10 cellular contexts compared by ENCODE assay signal in the genomic region with DNA sequence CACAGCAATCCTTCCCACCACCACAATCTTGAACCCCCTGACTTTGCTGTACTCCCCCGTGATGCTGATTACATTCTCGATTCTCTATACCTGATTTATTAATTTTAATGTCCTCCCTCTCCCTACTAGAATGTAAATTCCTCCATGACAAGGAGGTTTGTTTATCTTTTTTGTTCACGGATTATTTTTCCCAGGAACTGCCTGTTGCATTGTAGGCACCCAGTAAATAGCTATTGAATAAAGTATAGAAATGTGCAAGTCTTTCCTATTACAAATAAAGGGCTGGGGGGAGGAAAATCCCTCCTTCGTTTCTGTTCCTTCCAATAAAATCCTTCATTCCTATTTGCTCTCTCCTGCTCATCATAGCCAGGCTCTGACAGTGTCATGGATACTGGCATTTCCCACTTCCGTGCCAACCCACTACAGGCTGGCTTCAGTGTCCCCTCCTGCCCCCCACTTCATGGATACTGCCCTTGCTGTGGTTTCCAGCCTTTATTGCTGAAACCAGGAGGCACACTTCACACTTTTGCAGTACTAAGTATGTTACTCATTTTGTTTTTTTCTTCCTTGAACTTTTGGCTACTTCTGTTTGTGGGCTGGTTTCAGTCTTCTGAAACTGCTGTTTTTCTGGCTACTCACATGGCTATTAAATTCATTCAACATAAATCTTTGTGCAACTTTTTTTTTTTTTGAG. TPM values are rescaled to one million over a fixed set of nuclear protein-coding genes. Genes with fewer than 3 reads are reported as not detected.
DNase-seq lines count a peak whose midpoint lies in the region; ATAC-seq and TF ChIP-seq lines count a peak whose summit lies in the region.
"Had no signal": no experiment of that assay in that cellular context is flagged by ENCODE, and none has a peak within 500 bp of the region (broad histone marks: within the 10 kb centered on the region; RNA-seq: fewer than 3 reads in every experiment).

No MANE protein-coding gene starts in this region.

- no peaks in the 10 kb centered on the region for H3K9me3 ChIP-seq in SK-N-SH
- no peaks in the 10 kb centered on the region for H3K9me3 ChIP-seq in subcutaneous abdominal adipose tissue (ENCODE audit: control insufficient read depth in 5 of 5, low read length in 5 of 5)

- H3K4me1 ChIP-seq in SK-N-SH (ENCODE audit: control insufficient read depth in 1 of 2, insufficient read depth in 2 of 2, low read depth in 1 of 2, low read length in 1 of 2) (peaks cover 7 to 15% of the 10 kb centered on the region in 2 experiments; a peak in 3 of 4 replicates), subcutaneous abdominal adipose tissue (ENCODE audit: control insufficient read depth in 5 of 5, insufficient read depth in 5 of 5, low read length in 5 of 5) (peaks cover 11 to 49% (median 45%) of the 10 kb centered on the region in 5 donors)

- ATAC-seq in SK-N-SH treated with all-trans-retinoic acid at 6 μM for 48 hours (peak; percentile 68), GM19455 (IDR thresholded peaks at IDR 0.05; ENCODE audit: unreplicated experiment) (no peak), GM18858 (IDR thresholded peaks at IDR 0.05; ENCODE audit: unreplicated experiment) (no peak), esophagus mucosa (no peak)

- H3K4me3 ChIP-seq in SK-N-SH (ENCODE audit: low read depth in 2 of 2, low read length in 1 of 2) (no peak overlapping the region), subcutaneous abdominal adipose tissue (ENCODE audit: low read depth in 1 of 5, low read length in 5 of 5) (peak overlapping the region in 2 of 5 donors; percentile 4 to 50)

- no peak for TF ChIP-seq EP300 in SK-N-SH (IDR thresholded peaks at IDR 0.05; ENCODE audit: borderline replicate concordance in 1 of 2, low read depth in 1 of 2, low read length in 1 of 2)

- peaks cover 95% of the 10 kb centered on the region for H4K20me1 ChIP-seq in SK-N-SH (ENCODE audit: insufficient read depth)

- POLR2A ChIA-PET in SK-N-SH (lab: Yijun Ruan, JAX) = interaction anchor here (0.7 kb wide), 1 partner anchor 98 kb away, joined by 3 read pairs; no protein-coding TSS in a partner anchor

- no peak overlapping the region for H3K4me2 ChIP-seq in SK-N-SH

- 67% methylated on average over 5 of the region's 5 CpGs for WGBS in SK-N-SH (ENCODE audit: low lambda C conversion rate)

- no peaks in the 10 kb centered on the region for H3K36me3 ChIP-seq in SK-N-SH (replicated peaks in 1 of 2; ENCODE audit: control insufficient read depth in 1 of 2, insufficient read depth in 2 of 2, low read length in 1 of 2)
- H3K36me3 ChIP-seq in subcutaneous abdominal adipose tissue (ENCODE audit: control insufficient read depth in 5 of 5, insufficient read depth in 5 of 5, low read length in 5 of 5) = no peaks in the 10 kb centered on the region

- H3K27ac ChIP-seq in SK-N-SH (ENCODE audit: low read depth in 2 of 2, low read length in 1 of 2) (peak overlapping the region in 1 of 2 experiments; percentile 26; a peak in 1 of 4 replicates), subcutaneous abdominal adipose tissue (ENCODE audit: low read depth, low read length) (peak overlapping the region; percentile 81)

- no peak overlapping the region for H2AFZ ChIP-seq in SK-N-SH (ENCODE audit: low read depth)

- no peaks in the 10 kb centered on the region for H3K9me2 ChIP-seq in SK-N-SH

- peaks cover 7% of the 10 kb centered on the region for H3F3A ChIP-seq in SK-N-SH (replicated peaks; ENCODE audit: insufficient read depth)

- peaks cover 99% of the 10 kb centered on the region for H3K79me2 ChIP-seq in SK-N-SH (ENCODE audit: insufficient read depth)

- TF ChIP-seq CTCF in SK-N-SH (IDR thresholded peaks at IDR 0.05) = no peak

- CTCF ChIA-PET in SK-N-SH (lab: Yijun Ruan, JAX) = interaction anchor here (1.6 kb wide), 1 partner anchor 8 kb away, joined by 15 read pairs; the partner anchor contains the start of gene KIF1B

- H3K27me3 ChIP-seq in SK-N-SH (ENCODE audit: insufficient read depth) (no peaks in the 10 kb centered on the region), subcutaneous abdominal adipose tissue (ENCODE audit: control insufficient read depth in 5 of 5, insufficient read depth in 4 of 5, low read length in 5 of 5) (no peaks in the 10 kb centered on the region)

- H3K9ac ChIP-seq in SK-N-SH = no peak overlapping the region
- peak overlapping the region in 3 of 5 donors; percentile 3 to 55 (median 51) for H3K9ac ChIP-seq in subcutaneous abdominal adipose tissue (ENCODE audit: low read length in 5 of 5)

- TF ChIP-seq RAD21 in SK-N-SH (IDR thresholded peaks at IDR 0.05; ENCODE audit: low read length) = no peak

- DNase-seq in SK-N-SH = no peak
- peak; percentile 63 for DNase-seq in amniotic epithelial cell (ENCODE audit: low read depth)
- peak; percentile 55 for DNase-seq in kidney tubule cell (ENCODE audit: low spot score)
- DNase-seq: activated CD4-positive, alpha-beta T cell treated with anti-CD3 and anti-CD28 coated beads for 1 hour; kidney had no signal

TF ChIP-seq in SK-N-SH treated with all-trans-retinoic acid at 6 μM for 48 hours, 23 proteins besides CTCF, POLR2A, EP300 and RAD21 (continues in another document):
- TF ChIP-seq ZFP3 (CRISPR knock-in tag; IDR thresholded peaks at IDR 0.05) (no peak), ZNF565 (CRISPR knock-in tag; conservative IDR thresholded peaks at IDR 0.05; ENCODE audit: low read depth) (no peak), RARB (CRISPR knock-in tag; IDR thresholded peaks at IDR 0.05) (no peak), GLIS3 (CRISPR knock-in tag; IDR thresholded peaks at IDR 0.05) (no peak), ZNF70 (CRISPR knock-in tag; IDR thresholded peaks at IDR 0.05) (no peak), PPARA (CRISPR knock-in tag; IDR thresholded peaks at IDR 0.05; ENCODE audit: borderline replicate concordance) (no peak), SNAI2 (CRISPR knock-in tag; IDR thresholded peaks at IDR 0.05) (no peak), CREB5 (CRISPR knock-in tag; IDR thresholded peaks at IDR 0.05; ENCODE audit: low read depth) (no peak), ARNTL (CRISPR knock-in tag; IDR thresholded peaks at IDR 0.05; ENCODE audit: borderline replicate concordance, low read depth) (no peak), BACH2 (CRISPR knock-in tag; IDR thresholded peaks at IDR 0.05; ENCODE audit: borderline replicate concordance) (no peak)

TF ChIP-seq in SK-N-SH, 30 proteins besides CTCF, POLR2A, EP300 and RAD21:
- TF ChIP-seq NRF1 (IDR thresholded peaks at IDR 0.05; ENCODE audit: low read depth, low read length) (no peak), USF2 (IDR thresholded peaks at IDR 0.05; ENCODE audit: borderline replicate concordance, low read depth, low read length) (no peak)

RNA-seq across cellular contexts. Expression of gene KIF1B, which starts 7.5 kb away (rescaled TPM):
- polyA plus RNA-seq in SK-N-SH (2012; rRNA removed) = 6.8 and 8.8 TPM in 2 replicates
- 7.4 and 7.7 TPM in 2 replicates for polyA plus RNA-seq in SK-N-SH (2012; cell fraction: cytosol; rRNA removed)
- polyA plus RNA-seq in SK-N-SH (2012; cell fraction: nucleus; rRNA removed) = 7.6 and 12.3 TPM in 2 replicates
- 32.7 TPM for total RNA-seq in esophagus mucosa
